9 cellular contexts compared by ENCODE assay signal in the genomic region with DNA sequence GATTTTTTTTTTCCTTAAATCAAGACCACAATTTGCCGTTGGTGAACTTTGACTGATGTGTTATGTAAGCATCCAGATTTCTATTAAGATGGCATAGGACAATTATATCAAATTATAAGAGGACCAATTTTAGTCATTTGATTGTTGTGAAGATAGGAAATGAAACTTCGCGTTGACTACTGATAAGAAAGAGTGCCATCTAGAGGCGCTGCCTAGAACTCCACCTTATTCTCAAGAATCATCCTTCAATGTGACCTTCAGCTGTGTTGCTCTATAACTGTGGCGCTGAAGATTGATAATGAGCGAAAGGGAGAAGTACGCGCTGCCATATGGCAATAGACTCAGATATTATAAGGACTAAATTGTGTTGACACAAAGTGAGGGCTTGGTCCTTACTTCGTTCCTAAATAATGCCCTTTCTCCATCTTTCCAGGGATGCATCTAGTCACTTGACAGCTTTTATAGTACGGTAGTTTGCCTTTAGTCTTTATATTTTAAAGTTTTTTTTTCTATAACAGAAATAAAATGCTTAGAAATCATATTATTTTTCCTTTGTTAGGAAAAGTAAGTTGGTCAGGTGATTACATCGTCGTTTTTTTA.
DNase-seq lines count a peak whose midpoint lies in the region; ATAC-seq, FAIRE-seq and TF ChIP-seq lines count a peak whose summit lies in the region.
"Had no signal": no experiment of that assay in that cellular context is flagged by ENCODE, and none has a peak within 500 bp of the region (broad histone marks: within the 10 kb centered on the region; RNA-seq: fewer than 3 reads in every experiment).

No MANE protein-coding gene starts in this region.

- peak; percentile 87 for TF ChIP-seq CTCF in glutamatergic neuron (IDR thresholded peaks at IDR 0.05; ENCODE audit: partially characterized antibody, unreplicated experiment)

- no peak for ATAC-seq in activated T-cell treated with anti-CD3 and anti-CD28 coated beads, Interleukin-2, amount 50 U/mL, for 72 hours (replicated peaks in 1 of 2)
- ATAC-seq in HG02884 (IDR thresholded peaks at IDR 0.05; ENCODE audit: unreplicated experiment) = peak; percentile 70

- H3K4me1 Mint-ChIP-seq in activated T-cell treated with anti-CD3 and anti-CD28 coated beads, Interleukin-2, amount 50 U/mL, for 72 hours (ENCODE audit: low read depth) = no peaks in the 10 kb centered on the region
- H3K4me1 Mint-ChIP-seq in activated CD4-positive, alpha-beta T cell treated with anti-CD3 and anti-CD28 coated beads, Interleukin-2, amount 10 ng/mL, durations not matched to agents 7 days and 5 days = no peaks in the 10 kb centered on the region
- no peaks in the 10 kb centered on the region for H3K4me1 Mint-ChIP-seq in glutamatergic neuron (ENCODE audit: low read depth, unreplicated experiment)
- H3K4me1 Mint-ChIP-seq: central memory CD8-positive, alpha-beta T cell had no signal

- H3K27ac Mint-ChIP-seq in activated T-cell treated with anti-CD3 and anti-CD28 coated beads, Interleukin-2, amount 50 U/mL, for 72 hours = no peak overlapping the region
- no peak overlapping the region for H3K27ac Mint-ChIP-seq in activated CD4-positive, alpha-beta T cell treated with anti-CD3 and anti-CD28 coated beads, Interleukin-2, amount 10 ng/mL, durations not matched to agents 7 days and 5 days
- H3K27ac Mint-ChIP-seq in glutamatergic neuron (ENCODE audit: unreplicated experiment) = no peak overlapping the region

- H3K9me3 ChIP-seq in small intestine (ENCODE audit: control insufficient read depth, low read depth) = no peaks in the 10 kb centered on the region

- FAIRE-seq in small intestine (lab: Jason Lieb, UNC) = no peak

- no peaks in the 10 kb centered on the region for H3K36me3 ChIP-seq in small intestine (ENCODE audit: control insufficient read depth in 2 of 2, insufficient read depth in 2 of 2, low read length in 2 of 2)

- DNase-seq in activated T-cell treated with anti-CD3 and anti-CD28 coated beads, Interleukin-2, amount 50 U/mL, for 72 hours = peak; percentile 25 to 27
- no peak for DNase-seq in activated T-cell treated with anti-CD3 and anti-CD28 coated beads for 4 hours
- DNase-seq in NCI-H2227 (lab: John Stamatoyannopoulos, UW; ENCODE audit: unreplicated experiment) = peak; percentile 62
- DNase-seq in activated CD4-positive, alpha-beta T cell treated with anti-CD3 and anti-CD28 coated beads, Interleukin-2, amount 10 ng/mL, durations not matched to agents 7 days and 5 days = peak; percentile 57
- peak; percentile 42 for DNase-seq in glutamatergic neuron
- peak; percentile 49 for DNase-seq in small intestine
- no peak for DNase-seq in activated CD8-positive, alpha-beta memory T cell treated with anti-CD3 and anti-CD28 coated beads for 24 hours

- no peaks in the 10 kb centered on the region for H3K9me3 Mint-ChIP-seq in activated T-cell treated with anti-CD3 and anti-CD28 coated beads, Interleukin-2, amount 50 U/mL, for 72 hours
- no peaks in the 10 kb centered on the region for H3K9me3 Mint-ChIP-seq in activated CD4-positive, alpha-beta T cell treated with anti-CD3 and anti-CD28 coated beads, Interleukin-2, amount 10 ng/mL, durations not matched to agents 7 days and 5 days
- H3K9me3 Mint-ChIP-seq in glutamatergic neuron (ENCODE audit: unreplicated experiment) = no peaks in the 10 kb centered on the region
- H3K9me3 Mint-ChIP-seq: central memory CD8-positive, alpha-beta T cell had no signal

- WGBS in small intestine, 3 donors = 14 to 21% (median 18%) methylated on average over 12 of the region's 12 CpGs

- no peaks in the 10 kb centered on the region for H3K27me3 Mint-ChIP-seq in activated T-cell treated with anti-CD3 and anti-CD28 coated beads, Interleukin-2, amount 50 U/mL, for 72 hours (ENCODE audit: low read depth)
- H3K27me3 Mint-ChIP-seq in activated CD4-positive, alpha-beta T cell treated with anti-CD3 and anti-CD28 coated beads, Interleukin-2, amount 10 ng/mL, durations not matched to agents 7 days and 5 days = no peaks in the 10 kb centered on the region
- H3K27me3 Mint-ChIP-seq in glutamatergic neuron (ENCODE audit: unreplicated experiment) = no peaks in the 10 kb centered on the region

- H3K27me3 ChIP-seq in small intestine (ENCODE audit: control insufficient read depth in 2 of 2, insufficient read depth in 2 of 2, low read length in 2 of 2) = no peaks in the 10 kb centered on the region

- CTCF ChIA-PET in activated CD4-positive, alpha-beta T cell treated with anti-CD3 and anti-CD28 coated beads, Interleukin-2, amount 10 ng/mL, durations not matched to agents 7 days and 5 days (lab: Charles Lee) = interaction anchor here (1.1 kb wide), 1 partner anchor 21 kb away, joined by 3 read pairs; no protein-coding TSS in a partner anchor

- no peaks in the 10 kb centered on the region for H3K36me3 Mint-ChIP-seq in activated T-cell treated with anti-CD3 and anti-CD28 coated beads, Interleukin-2, amount 50 U/mL, for 72 hours (ENCODE audit: insufficient read depth in 2 of 2)
- H3K36me3 Mint-ChIP-seq in activated CD4-positive, alpha-beta T cell treated with anti-CD3 and anti-CD28 coated beads, Interleukin-2, amount 10 ng/mL, durations not matched to agents 7 days and 5 days (ENCODE audit: low read depth) = no peaks in the 10 kb centered on the region
- H3K36me3 Mint-ChIP-seq in glutamatergic neuron (ENCODE audit: unreplicated experiment) = no peaks in the 10 kb centered on the region

- no peaks in the 10 kb centered on the region for H3K4me1 ChIP-seq in small intestine (ENCODE audit: control insufficient read depth in 2 of 2, insufficient read depth in 1 of 2, low read depth in 1 of 2, low read length in 1 of 2)

- no peak overlapping the region for H3K27ac ChIP-seq in small intestine (ENCODE audit: low read depth in 1 of 2, low read length in 1 of 2)

- no peak overlapping the region for H3K4me3 Mint-ChIP-seq in activated T-cell treated with anti-CD3 and anti-CD28 coated beads, Interleukin-2, amount 50 U/mL, for 72 hours
- no peak overlapping the region for H3K4me3 Mint-ChIP-seq in activated CD4-positive, alpha-beta T cell treated with anti-CD3 and anti-CD28 coated beads, Interleukin-2, amount 10 ng/mL, durations not matched to agents 7 days and 5 days
- H3K4me3 Mint-ChIP-seq in glutamatergic neuron (ENCODE audit: unreplicated experiment) = no peak overlapping the region
- H3K4me3 Mint-ChIP-seq: central memory CD8-positive, alpha-beta T cell had no signal

- H3K4me3 ChIP-seq in small intestine (ENCODE audit: low read depth in 1 of 2, low read length in 2 of 2) = no peak overlapping the region

- POLR2A ChIA-PET in activated CD4-positive, alpha-beta T cell treated with anti-CD3 and anti-CD28 coated beads, Interleukin-2, amount 10 ng/mL, durations not matched to agents 7 days and 5 days (lab: Charles Lee) = no interaction called here

Comparison
In these comparisons a context has a peak if more than half of its experiments do, and no peak if none do; other contexts are left out.
1. DNase-seq: peak in activated T-cell treated with anti-CD3 and anti-CD28 coated beads, Interleukin-2, amount 50 U/mL, for 72 hours (2 of 2), NCI-H2227 (single experiment), activated CD4-positive, alpha-beta T cell treated with anti-CD3 and anti-CD28 coated beads, Interleukin-2, amount 10 ng/mL, durations not matched to agents 7 days and 5 days (single experiment), glutamatergic neuron (single experiment) and small intestine (single experiment); none in activated T-cell treated with anti-CD3 and anti-CD28 coated beads for 4 hours (single experiment) and activated CD8-positive, alpha-beta memory T cell treated with anti-CD3 and anti-CD28 coated beads for 24 hours (single experiment).